25 cellular contexts compared by ENCODE assay signal in the genomic region with DNA sequence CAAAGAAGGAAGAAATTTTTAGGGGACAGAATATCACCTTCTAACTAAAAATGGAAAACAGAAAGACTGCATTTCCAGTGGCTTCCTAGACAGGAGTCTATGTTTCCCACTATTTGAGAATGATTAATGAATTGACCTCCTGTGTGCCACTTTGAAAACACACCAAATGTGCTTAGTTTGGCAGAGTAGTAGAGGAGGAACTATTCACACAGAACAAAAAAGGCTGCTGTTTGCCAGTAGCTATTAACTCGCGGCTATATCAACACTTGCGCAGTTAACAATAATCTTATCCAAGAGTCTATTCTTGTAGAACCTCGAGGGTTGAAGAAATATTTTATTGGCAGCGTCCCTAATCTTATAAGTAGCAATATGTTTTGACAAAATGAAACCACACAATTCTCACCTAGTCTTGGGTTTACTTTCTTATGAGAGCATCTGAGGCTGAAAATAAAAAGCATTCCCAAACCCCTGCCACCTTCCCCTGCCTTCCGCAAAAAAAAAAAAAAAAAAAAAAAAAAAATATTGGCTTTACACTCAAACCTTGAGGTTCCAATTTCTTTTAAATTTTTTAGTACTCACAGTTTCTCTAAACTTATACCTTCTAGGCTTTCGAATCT.
DNase-seq lines count a peak whose midpoint lies in the region; ATAC-seq, FAIRE-seq and TF ChIP-seq lines count a peak whose summit lies in the region.
"Had no signal": no experiment of that assay in that cellular context is flagged by ENCODE, and none has a peak within 500 bp of the region (broad histone marks: within the 10 kb centered on the region; RNA-seq: fewer than 3 reads in every experiment).

No MANE protein-coding gene starts in this region.

- H3K4me3 ChIP-seq in right cardiac atrium (ENCODE audit: low read length) (no peak overlapping the region), astrocyte of the cerebellum (ENCODE audit: low read depth, low read length) (no peak overlapping the region), aorta (ENCODE audit: low read length in 2 of 2) (peak overlapping the region in 1 of 2 donors; percentile 11), kidney (ENCODE audit: low read length in 2 of 2) (no peak overlapping the region)
- H3K4me3 ChIP-seq: esophagus squamous epithelium, HAP-1, SJSA1, suprapubic skin, uterus had no signal

- intact Hi-C loops in right cardiac atrium (cut with DNase I) (no loop called here), cardiac septum (cut with DNase I) (no loop called here), aorta (cut with DNase I) (no loop called here), kidney (cut with DNase I) (no loop called here)

- H3K27ac ChIP-seq in right cardiac atrium (ENCODE audit: low read length) (no peak overlapping the region), aorta (ENCODE audit: low read depth in 1 of 2, low read length in 2 of 2) (no peak overlapping the region), kidney (ENCODE audit: low read depth in 2 of 2, low read length in 2 of 2) (no peak overlapping the region)
- H3K27ac ChIP-seq: esophagus squamous epithelium, parathyroid adenoma, SJSA1, suprapubic skin, uterus had no signal

- WGBS in right cardiac atrium, result 43% methylated on average over 7 of the region's 7 CpGs
- 18% methylated on average over 7 of the region's 7 CpGs for WGBS in aorta, 2 donors

- no peaks in the 10 kb centered on the region for H3K9me3 ChIP-seq in right cardiac atrium (ENCODE audit: control insufficient read depth, low read length)
- no peaks in the 10 kb centered on the region for H3K9me3 ChIP-seq in aorta (ENCODE audit: control insufficient read depth, low read length)
- H3K9me3 ChIP-seq in kidney (ENCODE audit: control insufficient read depth in 1 of 2, low read length in 2 of 2), result no peaks in the 10 kb centered on the region
- H3K9me3 ChIP-seq: esophagus squamous epithelium, HAP-1, SJSA1, suprapubic skin, uterus had no signal

- in situ Hi-C loops in astrocyte of the cerebellum (cut with HindIII; ENCODE audit: low sequenced_read_pairs), result no loop called here
- in situ Hi-C loops in KBM-7 (cut with MboI; ENCODE audit: low pct_unique_long_range_greater_than_20kb, low sequenced_read_pairs), result no loop called here

- no peaks in the 10 kb centered on the region for H3K27me3 ChIP-seq in right cardiac atrium (ENCODE audit: control insufficient read depth, insufficient read depth)
- H3K27me3 ChIP-seq in aorta (ENCODE audit: control insufficient read depth in 1 of 2, insufficient read depth in 2 of 2, low read length in 1 of 2), result no peaks in the 10 kb centered on the region
- H3K27me3 ChIP-seq: esophagus squamous epithelium, SJSA1, suprapubic skin, uterus had no signal

- no peak for TF ChIP-seq CTCF in astrocyte of the cerebellum (IDR thresholded peaks at IDR 0.05; ENCODE audit: low read depth, low read length, missing control alignments)
- TF ChIP-seq CTCF in kidney (IDR thresholded peaks at IDR 0.05; ENCODE audit: borderline replicate concordance, extremely low read depth, insufficient read depth), result no peak

- DNase-seq in right cardiac atrium (no peak), cardiac septum (ENCODE audit: low spot score) (no peak), astrocyte of the cerebellum (ENCODE audit: low read depth) (peak; percentile 22), left kidney (ENCODE audit: low read depth, low spot score) (peak; percentile 17), aorta (no peak), KBM-7 (no peak), kidney (no peak)
- DNase-seq: ACHN; activated CD4-positive, alpha-beta T cell treated with anti-CD3 and anti-CD28 coated beads for 36 hours; activated naive CD4-positive, alpha-beta T cell treated with anti-CD3 and anti-CD28 coated beads, Interleukin-2, amount 50 U/mL, for 16 hours; activated T-cell treated with anti-CD3 and anti-CD28 coated beads, Interleukin-2, amount 50 U/mL, for 72 hours; C1 segment of cervical spinal cord; effector memory CD4-positive, alpha-beta T cell; esophagus squamous epithelium; left colon; NCI-H1694 treated with DMSO at 0.1 percent for 48 hours; NCI-H446 treated with DMSO at 0.1 percent for 48 hours; uterus had no signal

- no peak for FAIRE-seq in kidney (lab: Jason Lieb, UNC)
- FAIRE-seq: D721Med, RCC 7860 had no signal

- H3K4me1 ChIP-seq in right cardiac atrium (ENCODE audit: control insufficient read depth, insufficient read depth, low read length), result peaks cover 5% of the 10 kb centered on the region
- no peaks in the 10 kb centered on the region for H3K4me1 ChIP-seq in aorta (ENCODE audit: control insufficient read depth in 1 of 2, insufficient read depth in 2 of 2, low read length in 2 of 2)
- no peaks in the 10 kb centered on the region for H3K4me1 ChIP-seq in kidney (ENCODE audit: control insufficient read depth in 1 of 2, insufficient read depth in 1 of 2, low read depth in 1 of 2, low read length in 2 of 2)
- H3K4me1 ChIP-seq: parathyroid adenoma, uterus had no signal

- peak; percentile 83 to 89 for ATAC-seq in right cardiac atrium
- ATAC-seq in aorta (ENCODE audit: low FRiP score), result peak; percentile 68
- ATAC-seq in HG02571 (IDR thresholded peaks at IDR 0.05; ENCODE audit: unreplicated experiment), result no peak
- ATAC-seq: activated CD4-positive, alpha-beta T cell treated with anti-CD3 and anti-CD28 coated beads for 36 hours; activated T-cell treated with anti-CD3 and anti-CD28 coated beads, Interleukin-2, amount 50 U/mL, for 72 hours; left colon had no signal

- no peak overlapping the region for H3K9ac ChIP-seq in kidney (ENCODE audit: low read length in 2 of 2)
- H3K9ac ChIP-seq: parathyroid adenoma had no signal

- H3K36me3 ChIP-seq in aorta (ENCODE audit: control insufficient read depth in 1 of 2, insufficient read depth in 2 of 2, low read length in 1 of 2) (no peaks in the 10 kb centered on the region), kidney (ENCODE audit: control insufficient read depth in 1 of 2, insufficient read depth in 2 of 2, low read length in 2 of 2) (no peaks in the 10 kb centered on the region)
- H3K36me3 ChIP-seq: esophagus squamous epithelium, HAP-1, SJSA1, suprapubic skin, uterus had no signal

Comparison
In these comparisons a context has a peak if more than half of its experiments do, and no peak if none do; other contexts are left out.
1. DNase-seq: peak in astrocyte of the cerebellum (single experiment) and left kidney (single experiment); none in right cardiac atrium (0 of 3), cardiac septum (single experiment), aorta (0 of 2), KBM-7 (single experiment) and kidney (single experiment).